ENCODE assay signal across 12 cellular contexts in the genomic region with DNA sequence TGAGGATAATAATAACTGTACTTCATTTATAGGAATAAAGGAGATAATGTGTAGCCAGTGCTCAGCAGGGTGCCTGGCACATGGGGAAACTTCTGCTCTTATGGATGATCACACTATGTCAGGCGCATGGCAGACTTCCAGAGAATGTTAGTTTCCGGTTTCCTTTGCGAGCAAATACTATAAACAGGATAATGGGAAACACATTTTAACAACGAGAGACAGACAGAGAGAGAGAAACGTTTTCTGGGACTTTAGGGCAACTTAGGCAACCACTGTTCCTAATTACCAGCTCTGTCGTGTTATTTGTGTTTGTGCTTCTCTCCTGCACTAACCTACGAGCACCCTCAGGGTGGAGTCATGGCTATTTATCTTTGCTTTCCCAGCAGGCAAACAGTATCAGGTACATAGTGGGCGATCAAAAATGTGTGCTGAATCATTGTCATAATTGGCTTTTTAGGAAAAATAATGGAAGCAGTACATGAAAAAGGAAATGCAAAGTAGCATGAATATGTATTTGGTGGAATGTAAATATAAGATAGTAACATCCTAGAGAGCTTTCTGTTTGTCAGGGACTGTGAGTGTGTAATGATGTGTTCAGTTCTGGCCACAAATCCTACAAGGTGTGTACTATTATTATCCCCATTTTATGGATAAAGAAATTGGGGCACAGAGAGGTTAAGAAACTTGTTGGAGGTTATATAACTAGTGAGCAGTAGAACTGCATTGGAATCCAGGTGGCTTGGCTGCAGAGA. TPM values are rescaled to one million over a fixed set of nuclear protein-coding genes. Genes with fewer than 3 reads are reported as not detected.
A peak's percentile ranks its signal among the peaks of the same experiment; 100 is the strongest.
DNase-seq lines count a peak whose midpoint lies in the region; FAIRE-seq and TF ChIP-seq lines count a peak whose summit lies in the region.
"Had no signal": no experiment of that assay in that cellular context is flagged by ENCODE, and none has a peak within 500 bp of the region (broad histone marks: within the 10 kb centered on the region; RNA-seq: fewer than 3 reads in every experiment).

No MANE protein-coding gene starts in this region.

- TF ChIP-seq CTCF in HEK293 (tag by site-specific recombination; IDR thresholded peaks at IDR 0.05), result 0 out of 2 replicates have a peak, but pooled peaks have one; percentile 10
- no peak for TF ChIP-seq CTCF in neural progenitor cell (IDR thresholded peaks at IDR 0.05)

- peaks cover 8% of the 10 kb centered on the region for H3F3A ChIP-seq in neural progenitor cell (ENCODE audit: low read depth)

- no peaks in the 10 kb centered on the region for H3K9me3 ChIP-seq in HEK293 (ENCODE audit: control insufficient read depth, insufficient read depth, low read depth, low read length)
- H3K9me3 ChIP-seq in neural progenitor cell (ENCODE audit: low read depth), result no peaks in the 10 kb centered on the region

- no peak overlapping the region for H2AFZ ChIP-seq in neural progenitor cell (replicated peaks)

- H3K27ac ChIP-seq in HEK293 (ENCODE audit: extremely low read depth, low read depth, low read length) (peak overlapping the region; percentile 38; the same call in 1 of the 2 replicates), neural progenitor cell (no peak overlapping the region)

- peaks cover 2% of the 10 kb centered on the region for H3K9me3 Mint-ChIP-seq in neural progenitor cell
- no peaks in the 10 kb centered on the region for H3K9me3 Mint-ChIP-seq in T-helper 2 cell treated with Interferon-gamma antibody and Interleukin-4, amounts not matched to agents 5 μg/mL and 100 μg/mL, for 36 hours

- no peak for TF ChIP-seq POLR2A in GM12891 (IDR thresholded peaks at IDR 0.05; ENCODE audit: low read depth, low read length)

- POLR2A ChIA-PET in HEK293 (lab: Yijun Ruan, JAX), result no interaction called here

- no peaks in the 10 kb centered on the region for H3K27me3 ChIP-seq in neural progenitor cell

- in situ Hi-C loops in SK-MEL-5 (cut with HindIII; ENCODE audit: low pct_unique_long_range_greater_than_20kb, low sequenced_read_pairs), result no loop called here

- CTCF ChIA-PET in HEK293 (lab: Yijun Ruan, JAX), result interaction anchor here (1.1 to 2.9 kb wide), 3 partner anchors 8 to 78 kb away, joined by 4 to 9 read pairs (median 4); no protein-coding TSS in a partner anchor

- H3K4me3 ChIP-seq in HEK293 (ENCODE audit: low read depth, low read length) (no peak overlapping the region), neural progenitor cell (no peak overlapping the region)

- DNase-seq in A172 (ENCODE audit: low spot score) (peak; percentile 76), SK-MEL-5 (ENCODE audit: low read depth, low spot score) (peak; percentile 94), foreskin melanocyte (peak; percentile 54), neural progenitor cell (ENCODE audit: low spot score) (no peak), GM12891 (ENCODE audit: insufficient read length, low spot score) (no peak), Ammon's horn (ENCODE audit: low spot score) (no peak)
- no peak for DNase-seq in T-helper 2 cell treated with Interferon-gamma antibody and Interleukin-4, amounts not matched to agents 5 μg/mL and 100 μg/mL, for 36 hours (ENCODE audit: low spot score)
- DNase-seq: activated CD4-positive, CD25-positive, alpha-beta regulatory T cell treated with anti-CD3 and anti-CD28 coated beads, Interleukin-2, amount 50 U/mL, for 72 hours; aorta; Calu3; NCI-H1930 had no signal

- H3K79me2 ChIP-seq in neural progenitor cell (ENCODE audit: low read depth), result no peaks in the 10 kb centered on the region

- H3K36me3 ChIP-seq in HEK293 (ENCODE audit: control insufficient read depth in 2 of 2, insufficient read depth in 1 of 2, low read length in 2 of 2) (no peaks in the 10 kb centered on the region), neural progenitor cell (no peaks in the 10 kb centered on the region)

- H3K4me2 ChIP-seq in neural progenitor cell, result no peak overlapping the region

- H3K27me3 Mint-ChIP-seq in neural progenitor cell (ENCODE audit: insufficient read depth, low read depth), result no peaks in the 10 kb centered on the region
- peaks cover 2% of the 10 kb centered on the region for H3K27me3 Mint-ChIP-seq in T-helper 2 cell treated with Interferon-gamma antibody and Interleukin-4, amounts not matched to agents 5 μg/mL and 100 μg/mL, for 36 hours (ENCODE audit: low read depth)

- no peak for FAIRE-seq in GM12891 (lab: Jason Lieb, UNC)

- H3K4me3 Mint-ChIP-seq in neural progenitor cell, result no peak overlapping the region
- no peak overlapping the region for H3K4me3 Mint-ChIP-seq in T-helper 2 cell treated with Interferon-gamma antibody and Interleukin-4, amounts not matched to agents 5 μg/mL and 100 μg/mL, for 36 hours

- H3K4me1 ChIP-seq in HEK293 (ENCODE audit: control insufficient read depth, insufficient read depth, low read length) (peaks cover 16% of the 10 kb centered on the region), neural progenitor cell (peaks cover 14% of the 10 kb centered on the region)

- H3K36me3 Mint-ChIP-seq in neural progenitor cell, result no peaks in the 10 kb centered on the region
- H3K36me3 Mint-ChIP-seq in T-helper 2 cell treated with Interferon-gamma antibody and Interleukin-4, amounts not matched to agents 5 μg/mL and 100 μg/mL, for 36 hours (ENCODE audit: low read depth), result no peaks in the 10 kb centered on the region

- no peaks in the 10 kb centered on the region for H4K20me1 ChIP-seq in neural progenitor cell (ENCODE audit: low read depth)

- H3K9ac ChIP-seq in neural progenitor cell, result no peak overlapping the region

- peaks cover 16% of the 10 kb centered on the region for H3K4me1 Mint-ChIP-seq in neural progenitor cell
- no peaks in the 10 kb centered on the region for H3K4me1 Mint-ChIP-seq in T-helper 2 cell treated with Interferon-gamma antibody and Interleukin-4, amounts not matched to agents 5 μg/mL and 100 μg/mL, for 36 hours (ENCODE audit: low read depth)

- no peak overlapping the region for H3K27ac Mint-ChIP-seq in neural progenitor cell
- no peak overlapping the region for H3K27ac Mint-ChIP-seq in T-helper 2 cell treated with Interferon-gamma antibody and Interleukin-4, amounts not matched to agents 5 μg/mL and 100 μg/mL, for 36 hours

TF ChIP-seq in HEK293, 187 proteins besides CTCF, POLR2A, EP300 and RAD21 (continues in another document):
- TF ChIP-seq, protein P1, sequence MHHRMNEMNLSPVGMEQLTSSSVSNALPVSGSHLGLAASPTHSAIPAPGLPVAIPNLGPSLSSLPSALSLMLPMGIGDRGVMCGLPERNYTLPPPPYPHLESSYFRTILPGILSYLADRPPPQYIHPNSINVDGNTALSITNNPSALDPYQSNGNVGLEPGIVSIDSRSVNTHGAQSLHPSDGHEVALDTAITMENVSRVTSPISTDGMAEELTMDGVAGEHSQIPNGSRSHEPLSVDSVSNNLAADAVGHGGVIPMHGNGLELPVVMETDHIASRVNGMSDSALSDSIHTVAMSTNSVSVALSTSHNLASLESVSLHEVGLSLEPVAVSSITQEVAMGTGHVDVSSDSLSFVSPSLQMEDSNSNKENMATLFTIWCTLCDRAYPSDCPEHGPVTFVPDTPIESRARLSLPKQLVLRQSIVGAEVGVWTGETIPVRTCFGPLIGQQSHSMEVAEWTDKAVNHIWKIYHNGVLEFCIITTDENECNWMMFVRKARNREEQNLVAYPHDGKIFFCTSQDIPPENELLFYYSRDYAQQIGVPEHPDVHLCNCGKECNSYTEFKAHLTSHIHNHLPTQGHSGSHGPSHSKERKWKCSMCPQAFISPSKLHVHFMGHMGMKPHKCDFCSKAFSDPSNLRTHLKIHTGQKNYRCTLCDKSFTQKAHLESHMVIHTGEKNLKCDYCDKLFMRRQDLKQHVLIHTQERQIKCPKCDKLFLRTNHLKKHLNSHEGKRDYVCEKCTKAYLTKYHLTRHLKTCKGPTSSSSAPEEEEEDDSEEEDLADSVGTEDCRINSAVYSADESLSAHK (tag by site-specific recombination; IDR thresholded peaks at IDR 0.05), result 0 out of 2 replicates have a peak, but pooled peaks have one; percentile 19
- TF ChIP-seq ZNF792 (tag by site-specific recombination; IDR thresholded peaks at IDR 0.05) (no peak), ZNF335 (tag by site-specific recombination; conservative IDR thresholded peaks at IDR 0.05) (peak; percentile 33; the same call in 1 of the 2 replicates), ZNF394 (tag by site-specific recombination; IDR thresholded peaks at IDR 0.05; ENCODE audit: borderline replicate concordance) (no peak), ZBTB20 (tag by site-specific recombination; IDR thresholded peaks at IDR 0.05) (no peak)

TF ChIP-seq in GM12891, 5 proteins besides CTCF, POLR2A, EP300 and RAD21:
- TF ChIP-seq TAF1 (IDR thresholded peaks at IDR 0.05; ENCODE audit: low read depth, low read length) (no peak), POLR2AphosphoS5 (IDR thresholded peaks at IDR 0.05; ENCODE audit: low read depth, low read length) (no peak), POU2F2 (IDR thresholded peaks at IDR 0.05; ENCODE audit: low read depth, low read length) (no peak), SPI1 (IDR thresholded peaks at IDR 0.05; ENCODE audit: low read depth, low read length) (no peak), PAX5 (IDR thresholded peaks at IDR 0.05; ENCODE audit: insufficient read depth, low read length, severe bottlenecking) (no peak)

RNA-seq across cellular contexts. Expression of a gene that starts 36.8 kb away (rescaled TPM):
- total RNA-seq in A172 (2014; rRNA removed; shearing (Covaris generic)), result 42.8 and 56.6 TPM in 2 replicates
- 445 and 479 TPM in 2 replicates for total RNA-seq in SK-MEL-5 (2014; rRNA removed; shearing (Covaris generic))
- polyA plus RNA-seq in SK-MEL-5 (2015; cell fraction: cytosol; rRNA removed), result 704 and 791 TPM in 2 replicates
- polyA plus RNA-seq in SK-MEL-5 (2015; cell fraction: nucleus; rRNA removed), result 41.7 and 51.2 TPM in 2 replicates
- total RNA-seq in neural progenitor cell (ENCODE audit: low replicate concordance), result 371 and 935 TPM in 2 replicates
- polyA plus RNA-seq in GM12891 (2012; ENCODE audit: low read depth, missing spikeins), result 53.3 TPM

Comparison
In these comparisons a context has a peak if more than half of its experiments do, and no peak if none do; other contexts are left out.
1. DNase-seq: peak in A172 (single experiment), SK-MEL-5 (single experiment) and foreskin melanocyte (single experiment); none in neural progenitor cell (single experiment), GM12891 (single experiment), Ammon's horn (single experiment) and T-helper 2 cell treated with Interferon-gamma antibody and Interleukin-4, amounts not matched to agents 5 μg/mL and 100 μg/mL, for 36 hours (single experiment).